Comparison of ENCODE assay signal across 8 cellular contexts in the genomic region with DNA sequence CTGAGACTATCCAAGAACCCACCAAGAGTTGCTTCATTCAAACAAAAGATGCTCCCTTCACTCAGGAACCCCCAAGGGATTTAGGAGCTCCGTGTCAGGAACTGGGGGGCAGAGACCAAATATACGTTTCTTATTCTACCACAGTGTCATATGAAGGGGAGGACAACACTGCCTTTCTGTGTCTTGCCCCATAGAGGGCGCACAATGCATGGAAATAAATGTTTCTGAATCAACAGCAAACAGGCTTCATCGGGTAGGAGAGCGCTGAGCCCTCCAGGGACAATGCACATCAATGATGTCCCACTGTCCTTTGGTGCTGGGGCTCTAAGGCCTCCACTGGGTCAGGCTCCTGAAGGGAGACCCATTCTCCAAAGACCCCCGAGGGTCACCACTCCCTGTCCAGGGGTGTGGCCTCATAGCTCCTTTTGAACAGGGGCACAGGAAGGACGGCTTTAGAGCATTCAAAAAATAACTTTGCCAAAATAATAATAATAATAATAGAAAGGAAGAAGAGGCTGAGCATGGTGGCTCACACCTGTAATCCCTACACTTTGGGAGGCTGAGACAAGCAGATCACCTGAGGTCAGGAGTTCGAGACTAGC. TPM values are rescaled to one million over a fixed set of nuclear protein-coding genes. Genes with fewer than 3 reads are reported as not detected.
A peak's percentile ranks its signal among the peaks of the same experiment; 100 is the strongest.
DNase-seq lines count a peak whose midpoint lies in the region; ATAC-seq and TF ChIP-seq lines count a peak whose summit lies in the region.

No MANE protein-coding gene starts in this region.

- peak; percentile 78 for TF ChIP-seq CTCF in GM10248 (IDR thresholded peaks at IDR 0.05; ENCODE audit: control extremely low read depth, extremely low read depth, low read depth, missing control alignments)
- peak; percentile 78 for TF ChIP-seq CTCF in H9 (conservative IDR thresholded peaks at IDR 0.05)
- peak; percentile 28 for TF ChIP-seq CTCF in natural killer cell (IDR thresholded peaks at IDR 0.05)

- no peak overlapping the region for H3K4ac ChIP-seq in H9 (ENCODE audit: low read depth, low read length)

- H2BK120ac ChIP-seq in H9 (ENCODE audit: low read depth, low read length, poor library complexity, severe bottlenecking), result no peak overlapping the region

- H3K27me3 Mint-ChIP-seq in H9 (ENCODE audit: low read depth) (peaks cover 7% of the 10 kb centered on the region), natural killer cell (ENCODE audit: low read depth in 2 of 2) (peaks cover 0 to 3% of the 10 kb centered on the region in 2 donors)

- no peaks in the 10 kb centered on the region for H3K9me3 ChIP-seq in H9 (ENCODE audit: control insufficient read depth, low read depth, low read length)

- ATAC-seq in SK-N-SH treated with all-trans-retinoic acid at 6 μM for 48 hours (peak; percentile 96), esophagus mucosa (peak; percentile 65), natural killer cell (peak; percentile 54 to 67 (median 58))

- H2BK15ac ChIP-seq in H9 (ENCODE audit: low read depth, low read length), result no peak overlapping the region

- no peak overlapping the region for H3K56ac ChIP-seq in H9 (ENCODE audit: insufficient read length, low read depth, low read length)

- intact Hi-C loops in natural killer cell (cut with micrococcal nuclease), result loop anchor here (1.0 kb wide), 1 partner anchor 641 kb away; no protein-coding TSS in a partner anchor

- H3K27ac ChIP-seq in H9 (ENCODE audit: insufficient read length, low read depth, low read length), result no peak overlapping the region

- H4K5ac ChIP-seq in H9 (ENCODE audit: insufficient read length, low read depth, low read length), result no peak overlapping the region

- no CpG with 5 or more reads among the region's 8 CpGs for WGBS in H9 (ENCODE audit: extremely low coverage, insufficient read length, low lambda C conversion rate)

- no peak overlapping the region for H2AK5ac ChIP-seq in H9 (ENCODE audit: insufficient read length, low read length)

- H2BK5ac ChIP-seq in H9 (ENCODE audit: insufficient read length, low read length), result no peak overlapping the region

- H4K91ac ChIP-seq in H9 (ENCODE audit: insufficient read length, low read depth, low read length), result no peak overlapping the region

- H3K4me1 ChIP-seq in H9 (ENCODE audit: insufficient read depth, low read length), result no peaks in the 10 kb centered on the region

- no peaks in the 10 kb centered on the region for H3K4me1 Mint-ChIP-seq in H9
- H3K4me1 Mint-ChIP-seq in natural killer cell, result no peaks in the 10 kb centered on the region

- H3T11ph ChIP-seq in H9 (ENCODE audit: low read length), result no peak overlapping the region

- H2BK12ac ChIP-seq in H9 (ENCODE audit: insufficient read length, low read depth, low read length), result no peak overlapping the region

- no peaks in the 10 kb centered on the region for H3K23me2 ChIP-seq in H9 (ENCODE audit: insufficient read length, low read depth, low read length, poor library complexity, severe bottlenecking)

- H3K9ac ChIP-seq in H9 (ENCODE audit: extremely low read depth, insufficient read length, low read length), result no peak overlapping the region

- CTCF ChIA-PET in GM10248 (lab: Yijun Ruan, JAX), result interaction anchor here (0.7 to 5.0 kb wide), 26 partner anchors 10 to 962 kb away, joined by 3 to 73 read pairs (median 5); no protein-coding TSS in a partner anchor

- H3K14ac ChIP-seq in H9 (ENCODE audit: insufficient read depth, low read length), result no peak overlapping the region

- H3K27me3 ChIP-seq in H9 (ENCODE audit: insufficient read depth, low read length), result no peaks in the 10 kb centered on the region

- H4K20me1 ChIP-seq in H9 (ENCODE audit: control insufficient read depth, insufficient read depth, insufficient read length), result no peaks in the 10 kb centered on the region

- H3K4me3 Mint-ChIP-seq in H9, result no peak overlapping the region
- H3K4me3 Mint-ChIP-seq in natural killer cell, result no peak overlapping the region

- no peak overlapping the region for H4K8ac ChIP-seq in H9 (replicated peaks; ENCODE audit: insufficient read length, low read depth, low read length)

- in situ Hi-C loops in ACHN (cut with HindIII; ENCODE audit: low pct_ligation_motif_present, low pct_unique_long_range_greater_than_20kb, low sequenced_read_pairs), result no loop called here

- H3K9me3 Mint-ChIP-seq in H9 (no peaks in the 10 kb centered on the region), natural killer cell (no peaks in the 10 kb centered on the region)

- H3K4me2 ChIP-seq in H9 (ENCODE audit: insufficient read depth, insufficient read length, low read length), result no peak overlapping the region

- DNase-seq in ACHN (peak; percentile 35), GM10248 (ENCODE audit: extremely low spot score) (peak; percentile 43), H9 (peak; percentile 59), Kasumi-1 (lab: John Stamatoyannopoulos, UW) (peak; percentile 55 to 59), natural killer cell (no peak), GF-D8 (lab: John Stamatoyannopoulos, UW) (no peak)

- H3K23ac ChIP-seq in H9 (ENCODE audit: insufficient read length, low read depth, low read length), result no peak overlapping the region

- H3K79me1 ChIP-seq in H9 (ENCODE audit: insufficient read depth, low read depth, low read length, poor library complexity, severe bottlenecking), result no peaks in the 10 kb centered on the region

- H3K36me3 Mint-ChIP-seq in H9 (ENCODE audit: insufficient read depth in 1 of 3, low read depth in 3 of 3) (no peaks in the 10 kb centered on the region; a peak in 1 of 7 replicates), natural killer cell (no peaks in the 10 kb centered on the region)

- no peaks in the 10 kb centered on the region for H3K79me2 ChIP-seq in H9 (ENCODE audit: insufficient read depth, low read length)

- H3K27ac Mint-ChIP-seq in H9 (no peak overlapping the region; a peak in 1 of 7 replicates), natural killer cell (no peak overlapping the region)

- POLR2A ChIA-PET in GM10248 (lab: Yijun Ruan, JAX), result no interaction called here

- no peak overlapping the region for H3K18ac ChIP-seq in H9 (ENCODE audit: insufficient read length, low read depth, low read length)

- H2AFZ ChIP-seq in H9 (ENCODE audit: low read length), result no peak overlapping the region

- H2BK20ac ChIP-seq in H9 (ENCODE audit: low read depth, low read length, poor library complexity, severe bottlenecking), result no peak overlapping the region

TF ChIP-seq in SK-N-SH treated with all-trans-retinoic acid at 6 μM for 48 hours, 23 proteins besides CTCF, POLR2A, EP300 and RAD21:
- TF ChIP-seq OSR1 (CRISPR knock-in tag; IDR thresholded peaks at IDR 0.05) (no peak), ISL1 (CRISPR knock-in tag; IDR thresholded peaks at IDR 0.05) (no peak), TCF4 (CRISPR knock-in tag; IDR thresholded peaks at IDR 0.05; ENCODE audit: borderline replicate concordance) (no peak), ARNTL (CRISPR knock-in tag; IDR thresholded peaks at IDR 0.05; ENCODE audit: borderline replicate concordance, low read depth) (no peak), BACH2 (CRISPR knock-in tag; IDR thresholded peaks at IDR 0.05; ENCODE audit: borderline replicate concordance) (no peak)
- TF ChIP-seq, protein P1, sequence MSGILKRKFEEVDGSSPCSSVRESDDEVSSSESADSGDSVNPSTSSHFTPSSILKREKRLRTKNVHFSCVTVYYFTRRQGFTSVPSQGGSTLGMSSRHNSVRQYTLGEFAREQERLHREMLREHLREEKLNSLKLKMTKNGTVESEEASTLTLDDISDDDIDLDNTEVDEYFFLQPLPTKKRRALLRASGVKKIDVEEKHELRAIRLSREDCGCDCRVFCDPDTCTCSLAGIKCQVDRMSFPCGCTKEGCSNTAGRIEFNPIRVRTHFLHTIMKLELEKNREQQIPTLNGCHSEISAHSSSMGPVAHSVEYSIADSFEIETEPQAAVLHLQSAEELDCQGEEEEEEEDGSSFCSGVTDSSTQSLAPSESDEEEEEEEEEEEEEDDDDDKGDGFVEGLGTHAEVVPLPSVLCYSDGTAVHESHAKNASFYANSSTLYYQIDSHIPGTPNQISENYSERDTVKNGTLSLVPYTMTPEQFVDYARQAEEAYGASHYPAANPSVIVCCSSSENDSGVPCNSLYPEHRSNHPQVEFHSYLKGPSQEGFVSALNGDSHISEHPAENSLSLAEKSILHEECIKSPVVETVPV (CRISPR knock-in tag; IDR thresholded peaks at IDR 0.05), result no peak

RNA-seq across cellular contexts. Expression of a gene that starts 31.1 kb away (rescaled TPM):
- total RNA-seq in H9 (2021) (not detected in 2 replicates), esophagus mucosa (0.12 TPM), natural killer cell (not detected)

Comparison
In these comparisons a context has a peak if more than half of its experiments do, and no peak if none do; other contexts are left out.
1. DNase-seq: peak in ACHN (single experiment), GM10248 (single experiment), H9 (single experiment) and Kasumi-1 (2 of 2); none in natural killer cell (single experiment) and GF-D8 (single experiment).
2. CTCF ChIP-seq: peak in every context shown above with its lines; median percentile 78 in GM10248; 78 in H9; 28 in natural killer cell.
3. Peak in every context shown above with its lines, with median percentiles within 50 percentile points of each other: ATAC-seq.